ENCODE assay signal across 22 cellular contexts in the genomic region with DNA sequence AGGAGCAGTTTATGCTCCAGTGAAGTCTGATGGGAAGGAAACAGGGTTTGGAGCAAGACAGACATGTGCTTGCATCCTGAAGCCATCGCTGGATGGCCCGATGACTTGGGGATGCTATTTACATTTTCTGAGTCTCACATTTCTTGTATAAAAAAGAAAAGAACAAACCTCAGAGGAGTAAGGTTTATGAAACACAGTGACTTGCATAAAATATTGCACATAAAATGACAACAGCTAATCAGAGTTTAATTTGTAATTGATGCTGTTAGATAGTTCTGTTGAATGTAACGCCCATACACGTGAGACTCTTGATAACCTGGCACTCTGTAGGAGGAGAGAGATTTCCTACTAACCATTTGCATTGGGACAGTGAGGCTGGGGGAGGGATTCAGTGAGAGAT. TPM values are rescaled to one million over a fixed set of nuclear protein-coding genes. Genes with fewer than 3 reads are reported as not detected.
"Had no signal": no experiment of that assay in that cellular context is flagged by ENCODE, and none has a peak within 500 bp of the region (broad histone marks: within the 10 kb centered on the region; RNA-seq: fewer than 3 reads in every experiment).

No MANE protein-coding gene starts in this region.

- H3K27ac ChIP-seq: coronary artery, esophagus muscularis mucosa, foreskin keratinocyte, gastroesophageal sphincter, heart left ventricle, hepatocyte, left ventricle myocardium inferior, lower lobe of right lung had no signal

- ATAC-seq: foreskin keratinocyte, gastroesophageal sphincter, lower lobe of right lung, mucosa of descending colon had no signal

- H3K27ac Mint-ChIP-seq: immature natural killer cell, mesothelial cell of epicardium had no signal

- H3K4me3 ChIP-seq: coronary artery, dorsolateral prefrontal cortex, esophagus muscularis mucosa, gastroesophageal sphincter, heart left ventricle, hepatocyte, left ventricle myocardium inferior, lower lobe of right lung, mucosa of descending colon had no signal

- H3K4me1 ChIP-seq: foreskin keratinocyte had no signal

- H3K4me3 Mint-ChIP-seq: immature natural killer cell, mesothelial cell of epicardium had no signal

- H3K27me3 ChIP-seq: dorsolateral prefrontal cortex, esophagus muscularis mucosa, foreskin keratinocyte, gastroesophageal sphincter, heart left ventricle, hepatocyte had no signal

- FAIRE-seq: colon, frontal cortex, kidney had no signal

- H3K4me2 ChIP-seq: hepatocyte had no signal

- DNase-seq: dermis blood vessel endothelial cell; effector CD4-positive, alpha-beta T cell; effector memory CD4-positive, alpha-beta T cell; foreskin keratinocyte; heart left ventricle; immature natural killer cell; islet precursor cell; kidney; kidney glomerular epithelial cell; left colon; left ventricle myocardium inferior; lower lobe of right lung; mesenchymal stem cell; mucosa of descending colon had no signal

- H3K9me3 Mint-ChIP-seq: immature natural killer cell, mesothelial cell of epicardium had no signal

- H3K36me3 Mint-ChIP-seq: immature natural killer cell had no signal

- H3K9me3 ChIP-seq: esophagus muscularis mucosa, left ventricle myocardium inferior, lower lobe of right lung, mucosa of descending colon had no signal

RNA-seq across cellular contexts. Expression of a gene that starts 16.5 kb away (rescaled TPM):
- polyA plus RNA-seq: immature natural killer cell had no signal
